Comparison of ENCODE assay signal across 3 cellular contexts in the genomic region with DNA sequence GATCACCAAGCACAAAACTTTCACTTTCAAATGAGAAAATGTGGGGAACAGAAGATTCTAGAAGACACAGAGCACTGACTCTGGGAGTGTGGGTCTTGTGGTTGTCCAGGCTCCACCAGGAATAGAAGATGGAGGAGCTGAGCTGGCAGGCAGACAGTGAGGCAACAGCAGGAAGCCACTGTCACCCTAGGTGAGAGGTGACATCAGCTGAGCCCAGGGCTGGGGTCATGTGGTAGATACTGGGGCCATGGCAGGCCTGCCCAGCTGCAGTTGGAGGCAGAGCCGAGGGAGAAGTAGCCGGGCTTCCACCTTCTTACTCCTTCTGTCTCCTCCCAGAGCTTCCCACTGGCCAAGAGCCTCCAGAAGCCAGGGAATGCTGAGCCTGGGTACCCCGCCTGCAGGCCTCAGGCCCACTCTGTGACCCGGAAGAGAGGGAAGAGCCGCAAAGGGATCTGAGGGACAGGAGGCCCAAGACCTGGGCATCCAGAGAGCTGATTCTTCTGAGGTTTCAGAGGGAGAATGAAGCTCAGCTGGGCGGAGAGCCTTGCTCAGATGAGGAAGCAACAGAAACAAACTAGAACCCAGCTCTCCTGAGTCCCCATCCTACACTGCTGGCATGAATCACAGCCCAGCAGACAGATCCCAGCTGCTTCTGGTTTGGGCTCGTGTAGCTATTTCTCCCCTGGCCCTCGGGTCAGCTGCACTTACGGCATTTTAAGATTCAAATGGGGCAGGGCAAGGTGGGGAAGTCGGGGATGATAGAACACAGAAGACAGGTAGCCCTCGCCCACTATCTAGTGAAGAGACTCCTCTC.
TF ChIP-seq lines count a peak whose summit lies in the region.

No MANE protein-coding gene starts in this region.

TF ChIP-seq in IMR-90, 13 proteins besides CTCF, POLR2A, EP300 and RAD21:
- TF ChIP-seq, protein P1, sequence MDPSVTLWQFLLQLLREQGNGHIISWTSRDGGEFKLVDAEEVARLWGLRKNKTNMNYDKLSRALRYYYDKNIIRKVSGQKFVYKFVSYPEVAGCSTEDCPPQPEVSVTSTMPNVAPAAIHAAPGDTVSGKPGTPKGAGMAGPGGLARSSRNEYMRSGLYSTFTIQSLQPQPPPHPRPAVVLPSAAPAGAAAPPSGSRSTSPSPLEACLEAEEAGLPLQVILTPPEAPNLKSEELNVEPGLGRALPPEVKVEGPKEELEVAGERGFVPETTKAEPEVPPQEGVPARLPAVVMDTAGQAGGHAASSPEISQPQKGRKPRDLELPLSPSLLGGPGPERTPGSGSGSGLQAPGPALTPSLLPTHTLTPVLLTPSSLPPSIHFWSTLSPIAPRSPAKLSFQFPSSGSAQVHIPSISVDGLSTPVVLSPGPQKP (IDR thresholded peaks at IDR 0.05; ENCODE audit: borderline replicate concordance, low read depth, low read length), result no peak
- no peak for TF ChIP-seq SMC3 (IDR thresholded peaks at IDR 0.05; ENCODE audit: low read depth, low read length)

TF ChIP-seq in HepG2, 621 proteins besides CTCF, POLR2A, EP300 and RAD21 (continues in another document):
- TF ChIP-seq TBX2 (CRISPR knock-in tag; IDR thresholded peaks at IDR 0.05; ENCODE audit: borderline replicate concordance) (peak; percentile 32; the same call in 1 of the 2 replicates), SNRNP70 (IDR thresholded peaks at IDR 0.05; ENCODE audit: low read depth, low read length) (no peak), NFKB2 (CRISPR knock-in tag; IDR thresholded peaks at IDR 0.05; ENCODE audit: borderline replicate concordance) (peak; percentile 21; the same call in 1 of the 2 replicates), MTF2 (CRISPR knock-in tag; IDR thresholded peaks at IDR 0.05; ENCODE audit: borderline replicate concordance) (no peak), MIER3 (CRISPR knock-in tag; IDR thresholded peaks at IDR 0.05; ENCODE audit: borderline replicate concordance) (0 out of 2 replicates have a peak, but pooled peaks have one; percentile 24), HHEX (CRISPR knock-in tag; IDR thresholded peaks at IDR 0.05) (no peak), CREB1 (IDR thresholded peaks at IDR 0.05) (no peak), CREB1 (CRISPR knock-in tag; IDR thresholded peaks at IDR 0.05) (no peak), ETV5 (CRISPR knock-in tag; IDR thresholded peaks at IDR 0.05; ENCODE audit: borderline replicate concordance) (peak; percentile 57; the same call in 1 of the 2 replicates), ZC3H4 (CRISPR knock-in tag; IDR thresholded peaks at IDR 0.05; ENCODE audit: borderline replicate concordance) (no peak), KLF12 (CRISPR knock-in tag; IDR thresholded peaks at IDR 0.05; ENCODE audit: borderline replicate concordance) (no peak), BCL6 (CRISPR knock-in tag; IDR thresholded peaks at IDR 0.05) (peak; percentile 30; the same call in 1 of the 2 replicates), GTF3A (CRISPR knock-in tag; conservative IDR thresholded peaks at IDR 0.05) (no peak)
- TF ChIP-seq, protein P2, sequence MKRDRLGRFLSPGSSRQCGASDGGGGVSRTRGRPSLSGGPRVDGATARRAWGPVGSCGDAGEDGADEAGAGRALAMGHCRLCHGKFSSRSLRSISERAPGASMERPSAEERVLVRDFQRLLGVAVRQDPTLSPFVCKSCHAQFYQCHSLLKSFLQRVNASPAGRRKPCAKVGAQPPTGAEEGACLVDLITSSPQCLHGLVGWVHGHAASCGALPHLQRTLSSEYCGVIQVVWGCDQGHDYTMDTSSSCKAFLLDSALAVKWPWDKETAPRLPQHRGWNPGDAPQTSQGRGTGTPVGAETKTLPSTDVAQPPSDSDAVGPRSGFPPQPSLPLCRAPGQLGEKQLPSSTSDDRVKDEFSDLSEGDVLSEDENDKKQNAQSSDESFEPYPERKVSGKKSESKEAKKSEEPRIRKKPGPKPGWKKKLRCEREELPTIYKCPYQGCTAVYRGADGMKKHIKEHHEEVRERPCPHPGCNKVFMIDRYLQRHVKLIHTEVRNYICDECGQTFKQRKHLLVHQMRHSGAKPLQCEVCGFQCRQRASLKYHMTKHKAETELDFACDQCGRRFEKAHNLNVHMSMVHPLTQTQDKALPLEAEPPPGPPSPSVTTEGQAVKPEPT (CRISPR knock-in tag; IDR thresholded peaks at IDR 0.05; ENCODE audit: low read depth), result no peak
- TF ChIP-seq, protein P3, sequence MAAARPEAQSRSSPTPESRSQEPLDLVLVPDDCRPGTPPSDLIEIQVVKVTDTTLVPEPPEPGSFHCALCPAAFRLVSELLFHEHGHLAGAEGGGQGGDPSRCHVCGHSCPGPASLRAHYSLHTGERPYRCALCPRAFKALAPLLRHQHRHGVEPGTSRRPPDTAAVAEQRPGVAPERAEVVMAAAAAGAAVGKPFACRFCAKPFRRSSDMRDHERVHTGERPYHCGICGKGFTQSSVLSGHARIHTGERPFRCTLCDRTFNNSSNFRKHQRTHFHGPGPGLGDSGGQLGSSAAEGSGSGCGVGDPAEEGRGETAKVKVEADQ (CRISPR knock-in tag; IDR thresholded peaks at IDR 0.05; ENCODE audit: borderline replicate concordance), result no peak
- TF ChIP-seq, protein P4, sequence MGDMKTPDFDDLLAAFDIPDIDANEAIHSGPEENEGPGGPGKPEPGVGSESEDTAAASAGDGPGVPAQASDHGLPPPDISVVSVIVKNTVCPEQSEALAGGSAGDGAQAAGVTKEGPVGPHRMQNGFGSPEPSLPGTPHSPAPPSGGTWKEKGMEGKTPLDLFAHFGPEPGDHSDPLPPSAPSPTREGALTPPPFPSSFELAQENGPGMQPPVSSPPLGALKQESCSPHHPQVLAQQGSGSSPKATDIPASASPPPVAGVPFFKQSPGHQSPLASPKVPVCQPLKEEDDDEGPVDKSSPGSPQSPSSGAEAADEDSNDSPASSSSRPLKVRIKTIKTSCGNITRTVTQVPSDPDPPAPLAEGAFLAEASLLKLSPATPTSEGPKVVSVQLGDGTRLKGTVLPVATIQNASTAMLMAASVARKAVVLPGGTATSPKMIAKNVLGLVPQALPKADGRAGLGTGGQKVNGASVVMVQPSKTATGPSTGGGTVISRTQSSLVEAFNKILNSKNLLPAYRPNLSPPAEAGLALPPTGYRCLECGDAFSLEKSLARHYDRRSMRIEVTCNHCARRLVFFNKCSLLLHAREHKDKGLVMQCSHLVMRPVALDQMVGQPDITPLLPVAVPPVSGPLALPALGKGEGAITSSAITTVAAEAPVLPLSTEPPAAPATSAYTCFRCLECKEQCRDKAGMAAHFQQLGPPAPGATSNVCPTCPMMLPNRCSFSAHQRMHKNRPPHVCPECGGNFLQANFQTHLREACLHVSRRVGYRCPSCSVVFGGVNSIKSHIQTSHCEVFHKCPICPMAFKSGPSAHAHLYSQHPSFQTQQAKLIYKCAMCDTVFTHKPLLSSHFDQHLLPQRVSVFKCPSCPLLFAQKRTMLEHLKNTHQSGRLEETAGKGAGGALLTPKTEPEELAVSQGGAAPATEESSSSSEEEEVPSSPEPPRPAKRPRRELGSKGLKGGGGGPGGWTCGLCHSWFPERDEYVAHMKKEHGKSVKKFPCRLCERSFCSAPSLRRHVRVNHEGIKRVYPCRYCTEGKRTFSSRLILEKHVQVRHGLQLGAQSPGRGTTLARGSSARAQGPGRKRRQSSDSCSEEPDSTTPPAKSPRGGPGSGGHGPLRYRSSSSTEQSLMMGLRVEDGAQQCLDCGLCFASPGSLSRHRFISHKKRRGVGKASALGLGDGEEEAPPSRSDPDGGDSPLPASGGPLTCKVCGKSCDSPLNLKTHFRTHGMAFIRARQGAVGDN (CRISPR knock-in tag; IDR thresholded peaks at IDR 0.05), result peak; percentile 82

TF ChIP-seq in HEK293T, 16 proteins besides CTCF, POLR2A, EP300 and RAD21:
- TF ChIP-seq SP1 (IDR thresholded peaks at IDR 0.05) (no peak), HDGF (IDR thresholded peaks at IDR 0.05; ENCODE audit: borderline replicate concordance) (no peak), FOXM1 (IDR thresholded peaks at IDR 0.05; ENCODE audit: borderline replicate concordance) (no peak), FOXK2 (IDR thresholded peaks at IDR 0.05) (no peak), CTBP1 (IDR thresholded peaks at IDR 0.05; ENCODE audit: borderline replicate concordance) (no peak), FOXA1 (IDR thresholded peaks at IDR 0.05) (no peak)
TF ChIP-seq in HEK293T: peak in this region for 0.
